ENCODE assay signal across 1 cellular context in genomic region chr10:21468086-21468485, GRCh38.
TF ChIP-seq lines count a peak whose summit lies in the region.

No MANE protein-coding gene starts in this region.

TF ChIP-seq in HepG2, 621 proteins besides CTCF, POLR2A, EP300 and RAD21:
- no peak for TF ChIP-seq ZNF12 (CRISPR knock-in tag; IDR thresholded peaks at IDR 0.05)
- no peak for TF ChIP-seq BHLHE40 (IDR thresholded peaks at IDR 0.05; ENCODE audit: low read length)
- TF ChIP-seq AGO2 (optimal IDR thresholded peaks at IDR 0.05; ENCODE audit: low read depth, low read length) = no peak
TF ChIP-seq in HepG2: peak in this region for 0.
